29 cellular contexts compared by ENCODE assay signal in the genomic region with DNA sequence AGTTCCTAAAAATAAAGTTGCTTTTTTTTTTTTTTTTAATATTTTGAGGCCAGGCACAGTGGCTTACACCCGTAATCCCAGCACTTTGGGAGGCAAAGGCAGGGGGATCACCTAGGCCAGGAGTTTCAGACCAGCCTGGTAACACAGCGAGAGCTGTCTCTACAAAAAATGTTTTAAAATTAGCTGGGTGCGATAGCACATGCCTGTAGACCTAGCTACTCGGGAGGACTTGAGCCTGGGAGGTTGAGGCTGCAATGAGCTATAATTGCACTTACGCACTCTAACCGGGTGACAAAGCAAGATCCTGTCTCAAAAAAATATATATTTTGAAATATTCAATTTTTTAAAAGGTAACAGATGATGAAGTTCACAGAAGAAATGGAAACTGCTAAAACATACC.
"Had no signal": no experiment of that assay in that cellular context is flagged by ENCODE, and none has a peak within 500 bp of the region (broad histone marks: within the 10 kb centered on the region; RNA-seq: fewer than 3 reads in every experiment).

No MANE protein-coding gene starts in this region.

- DNase-seq: activated CD4-positive, alpha-beta T cell treated with anti-CD3 and anti-CD28 coated beads for 36 hours; activated CD4-positive, alpha-beta T cell treated with anti-CD3 and anti-CD28 coated beads, Interleukin-2, amount 10 ng/mL, durations not matched to agents 7 days and 5 days; activated CD4-positive, alpha-beta T cell treated with anti-CD3 and anti-CD28 coated beads, Interleukin-2, amount 50 U/mL, for 48 hours; activated CD8-positive, alpha-beta T cell treated with anti-CD3 and anti-CD28 coated beads, Interleukin-2, amount 10 ng/mL, durations not matched to agents 7 days and 5 days; activated gamma-delta T cell treated with Interleukin-2 at 50 U/mL for 16 hours; activated naive CD4-positive, alpha-beta T cell treated with anti-CD3 and anti-CD28 coated beads for 36 hours; activated T-cell treated with anti-CD3 and anti-CD28 coated beads, Interleukin-2, amount 50 U/mL, for 24 hours; adrenal gland; body of pancreas; central memory CD4-positive, alpha-beta T cell; KG1; MM.1S; NCI-H1105; NCI-H1417 treated with DMSO at 0.1 percent for 48 hours; NCI-H187 treated with DMSO at 0.1 percent for 48 hours; NCI-H2081; NCI-H2171 treated with DMSO at 0.1 percent for 48 hours; NCI-H2227 treated with DMSO at 0.1 percent for 48 hours; NCI-H446 treated with DMSO at 0.1 percent for 48 hours; NCI-H524; NCI-H69; NCI-H82; PC-3; Peyer's patch; RPMI8226; T1000 had no signal

- H3K9me3 ChIP-seq: body of pancreas, breast epithelium, Peyer's patch had no signal

- H3K27me3 ChIP-seq: adrenal gland, body of pancreas, breast epithelium, Peyer's patch had no signal

- H3K4me3 ChIP-seq: adrenal gland, body of pancreas, breast epithelium, Peyer's patch had no signal

- H3K4me1 ChIP-seq: breast epithelium had no signal

- H3K27ac ChIP-seq: adrenal gland, body of pancreas, breast epithelium, Peyer's patch had no signal

- H3K36me3 ChIP-seq: adrenal gland, breast epithelium, Peyer's patch had no signal

- ATAC-seq: activated CD4-positive, alpha-beta T cell treated with anti-CD3 and anti-CD28 coated beads for 36 hours; activated CD4-positive, CD25-positive, alpha-beta regulatory T cell treated with anti-CD3 and anti-CD28 coated beads, Interleukin-2, amount 50 U/mL, for 24 hours; activated CD8-positive, alpha-beta T cell treated with anti-CD3 and anti-CD28 coated beads, Interleukin-2, amount 10 ng/mL, durations not matched to agents 7 days and 5 days; activated naive CD4-positive, alpha-beta T cell treated with anti-CD3 and anti-CD28 coated beads, Interleukin-2, amount 50 U/mL, for 72 hours; body of pancreas; PC-3 had no signal
